8 cellular contexts compared by ENCODE assay signal in the genomic region with DNA sequence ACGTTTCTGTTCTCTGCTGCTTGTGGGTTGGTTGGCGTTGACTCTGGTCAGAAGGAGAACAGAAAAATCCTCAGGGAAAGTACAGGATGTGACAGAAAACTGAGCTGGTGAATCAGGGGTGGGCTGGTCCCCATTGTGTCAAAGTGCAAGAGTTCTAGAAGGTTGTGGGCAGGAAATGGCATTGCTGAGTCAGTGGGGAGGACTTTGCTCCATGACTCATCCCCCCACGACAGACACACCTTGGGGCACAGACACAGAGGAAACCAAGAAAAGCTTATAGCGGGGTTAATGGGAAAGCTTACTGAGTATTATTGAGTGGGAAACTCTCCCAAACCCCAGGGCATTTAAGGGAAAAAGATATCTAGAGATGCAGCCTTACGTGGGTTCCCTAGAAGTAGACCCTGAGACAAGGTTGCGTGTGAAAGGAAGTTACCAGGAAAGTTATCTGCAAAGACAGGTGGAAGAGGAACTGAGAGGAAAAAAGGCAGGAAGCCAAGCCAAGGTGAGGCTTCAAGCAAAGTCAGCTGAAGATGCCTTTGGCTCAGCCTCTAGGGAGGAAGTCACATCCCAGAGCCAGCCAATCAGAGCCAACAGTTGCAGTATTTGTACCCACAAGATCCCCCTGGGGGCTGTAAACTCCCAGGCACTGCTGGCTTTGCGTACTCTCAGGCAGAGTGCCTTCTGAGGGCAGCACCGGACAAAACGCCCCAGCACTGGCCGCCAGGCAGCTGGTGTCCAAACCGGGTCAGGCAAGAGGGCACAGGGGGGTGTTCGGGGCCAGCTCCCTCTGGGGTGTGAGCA.
DNase-seq lines count a peak whose midpoint lies in the region; ATAC-seq, FAIRE-seq and TF ChIP-seq lines count a peak whose summit lies in the region.

No MANE protein-coding gene starts in this region.

- 39 to 57% (median 45%) methylated on average over 12 of the region's 12 CpGs for WGBS in small intestine, 3 donors

- peak overlapping the region; percentile 98 for H3K27ac ChIP-seq in RWPE1
- peak overlapping the region; percentile 44 to 72 for H3K27ac ChIP-seq in coronary artery
- peak overlapping the region; percentile 93 to 95 for H3K27ac ChIP-seq in small intestine (ENCODE audit: low read depth in 1 of 2, low read length in 1 of 2)

- no peaks in the 10 kb centered on the region for H3K27me3 ChIP-seq in small intestine (ENCODE audit: control insufficient read depth in 2 of 2, insufficient read depth in 2 of 2, low read length in 2 of 2)

- no peak for FAIRE-seq in small intestine (lab: Jason Lieb, UNC)

- ATAC-seq in GM18867 (IDR thresholded peaks at IDR 0.05; ENCODE audit: unreplicated experiment) (peak; percentile 81), HG02840 (IDR thresholded peaks at IDR 0.05; ENCODE audit: low FRiP score, unreplicated experiment) (peak; percentile 55)

- TF ChIP-seq CTCF in RWPE1 (conservative IDR thresholded peaks at IDR 0.05; ENCODE audit: low read depth) (no peak), coronary artery (IDR thresholded peaks at IDR 0.05) (no peak)

- peaks cover 2 to 9% of the 10 kb centered on the region in 2 donors for H3K4me1 ChIP-seq in small intestine (ENCODE audit: control insufficient read depth in 2 of 2, insufficient read depth in 1 of 2, low read depth in 1 of 2, low read length in 1 of 2)

- DNase-seq in RWPE1 (ENCODE audit: low spot score) (peak; percentile 86), coronary artery (ENCODE audit: low spot score) (no peak), small intestine (peak; percentile 96), NCI-H2081 treated with DMSO at 0.1 percent for 48 hours (lab: John Stamatoyannopoulos, UW) (no peak), Ammon's horn (ENCODE audit: low spot score) (no peak), NCI-H2227 treated with DMSO at 0.1 percent for 48 hours (lab: John Stamatoyannopoulos, UW) (no peak)

- CTCF ChIA-PET in RWPE1 (lab: Yijun Ruan, JAX), result interaction anchor here (0.6 to 0.7 kb wide), 2 partner anchors 96 to 288 kb away, joined by 3 read pairs; no protein-coding TSS in a partner anchor

- H3K9me3 ChIP-seq in small intestine (ENCODE audit: control insufficient read depth, low read depth), result no peaks in the 10 kb centered on the region

- POLR2A ChIA-PET in RWPE1 (lab: Yijun Ruan, JAX; ENCODE audit: low non-redundant PET), result interaction anchor here (1.3 kb wide), 1 partner anchor 11 kb away, joined by 5 read pairs; no protein-coding TSS in a partner anchor

- no peaks in the 10 kb centered on the region for H3K36me3 ChIP-seq in small intestine (ENCODE audit: control insufficient read depth in 2 of 2, insufficient read depth in 2 of 2, low read length in 2 of 2)

- H3K4me3 ChIP-seq in coronary artery, result no peak overlapping the region
- H3K4me3 ChIP-seq in small intestine (ENCODE audit: low read depth in 1 of 2, low read length in 2 of 2), result no peak overlapping the region

Comparison
In these comparisons a context has a peak if more than half of its experiments do, and no peak if none do; other contexts are left out.
1. DNase-seq: peak in RWPE1 (single experiment) and small intestine (single experiment); none in coronary artery (single experiment), NCI-H2081 treated with DMSO at 0.1 percent for 48 hours (single experiment), Ammon's horn (single experiment) and NCI-H2227 treated with DMSO at 0.1 percent for 48 hours (single experiment).
2. Peak in every context shown above with its lines, with median percentiles within 50 percentile points of each other: H3K27ac ChIP-seq.